Comparison of ENCODE assay signal across 13 cellular contexts in genomic region chr5:161009817-161010216, GRCh38.
"Had no signal": no experiment of that assay in that cellular context is flagged by ENCODE, and none has a peak within 500 bp of the region (broad histone marks: within the 10 kb centered on the region; RNA-seq: fewer than 3 reads in every experiment).

No MANE protein-coding gene starts in this region.

- H3K4me1 ChIP-seq: colonic mucosa, esophagus squamous epithelium, foreskin keratinocyte, gastrocnemius medialis, gastroesophageal sphincter, heart left ventricle, heart right ventricle had no signal

- H3K9me3 ChIP-seq: colonic mucosa, gastrocnemius medialis had no signal

- ATAC-seq: effector memory CD8-positive, alpha-beta T cell; esophagus mucosa; foreskin keratinocyte; gastrocnemius medialis; gastroesophageal sphincter; heart left ventricle; heart right ventricle had no signal

- H3K27ac ChIP-seq: colonic mucosa, coronary artery, dorsolateral prefrontal cortex, epithelial cell of prostate, esophagus muscularis mucosa, esophagus squamous epithelium, foreskin keratinocyte, gastrocnemius medialis, gastroesophageal sphincter, heart left ventricle, heart right ventricle had no signal

- H3K4me3 ChIP-seq: colonic mucosa, coronary artery, dorsolateral prefrontal cortex, esophagus muscularis mucosa, esophagus squamous epithelium, gastrocnemius medialis, gastroesophageal sphincter, heart left ventricle, heart right ventricle had no signal

- H3K36me3 ChIP-seq: colonic mucosa, esophagus muscularis mucosa, esophagus squamous epithelium, gastrocnemius medialis, gastroesophageal sphincter, heart left ventricle, heart right ventricle had no signal
